In the genomic region with DNA sequence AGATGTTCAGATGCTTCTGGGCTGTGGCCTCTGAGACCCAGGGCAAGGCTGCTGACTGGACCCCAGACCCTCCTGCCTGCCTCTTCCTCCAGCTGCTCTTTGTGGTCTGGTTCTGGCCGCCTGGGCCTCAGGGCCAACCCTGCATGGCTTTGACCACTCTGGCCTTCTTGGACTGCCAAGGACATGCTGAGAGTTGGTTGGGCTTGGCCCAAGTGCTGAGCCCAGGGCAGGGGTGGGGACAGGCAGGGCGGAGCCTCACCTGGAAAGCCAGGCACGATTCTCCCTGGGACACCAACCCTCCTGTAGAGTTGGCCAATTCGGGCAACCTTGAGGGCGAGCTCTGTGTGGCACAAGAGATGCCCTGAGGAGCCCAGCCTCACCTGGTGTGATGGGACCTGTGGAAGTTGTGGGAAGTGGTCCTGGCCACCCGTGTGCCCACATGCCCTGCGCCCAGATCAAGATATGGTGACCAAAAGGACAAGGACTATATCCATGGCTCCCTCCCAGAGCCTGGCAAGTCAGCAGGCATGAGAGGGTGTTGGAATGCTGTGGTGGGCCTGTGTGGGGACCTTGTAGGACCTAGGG, we compare ENCODE assay signal across 15 cellular contexts. TPM values are rescaled to one million over a fixed set of nuclear protein-coding genes. Genes with fewer than 3 reads are reported as not detected.
DNase-seq lines count a peak whose midpoint lies in the region; ATAC-seq and TF ChIP-seq lines count a peak whose summit lies in the region.
"Had no signal": no experiment of that assay in that cellular context is flagged by ENCODE, and none has a peak within 500 bp of the region (broad histone marks: within the 10 kb centered on the region; RNA-seq: fewer than 3 reads in every experiment).

No MANE protein-coding gene starts in this region.

- DNase-seq in left ventricle myocardium inferior: no peak
- DNase-seq in gastrocnemius medialis: no peak
- DNase-seq in NCI-H524 (lab: John Stamatoyannopoulos, UW): no peak
- DNase-seq in KG1 (lab: John Stamatoyannopoulos, UW): no peak
- DNase-seq in activated T-cell treated with anti-CD3 and anti-CD28 coated beads for 4 hours: no peak
- DNase-seq: foreskin keratinocyte; naive thymus-derived CD8-positive, alpha-beta T cell; NCI-H2029 treated with DMSO at 0.1 percent for 48 hours; NCI-H526; PC-3 had no signal

- H3F3A ChIP-seq in OCI-LY1 (ENCODE audit: insufficient read depth, low read length): no peaks in the 10 kb centered on the region

- intact Hi-C loops in left ventricle myocardium inferior (cut with micrococcal nuclease): no loop called here
- intact Hi-C loops in gastrocnemius medialis (cut with DNase I; ENCODE audit: low total_unique reads): no loop called here

- no peaks in the 10 kb centered on the region for H3K27me3 ChIP-seq in BLaER1 treated with 17β-estradiol and CSF1 and Interleukin-3, amounts not matched to agents 10 nM and 100 nM
- no peaks in the 10 kb centered on the region for H3K27me3 ChIP-seq in OCI-LY1 (ENCODE audit: insufficient read depth, low read length)
- H3K27me3 ChIP-seq in left ventricle myocardium inferior (ENCODE audit: low read depth): no peaks in the 10 kb centered on the region
- H3K27me3 ChIP-seq in gastrocnemius medialis: no peaks in the 10 kb centered on the region
- H3K27me3 ChIP-seq: foreskin keratinocyte had no signal

- no peaks in the 10 kb centered on the region for H3K9me2 ChIP-seq in OCI-LY1 (ENCODE audit: low read depth, low read length)

- H4K20me1 ChIP-seq in BLaER1 treated with 17β-estradiol and CSF1 and Interleukin-3, amounts not matched to agents 10 nM and 100 nM: peaks cover 0 to 100% (median 13%) of the 10 kb centered on the region in 11 experiments; a peak in 13 of 22 replicates
- no peaks in the 10 kb centered on the region for H4K20me1 ChIP-seq in OCI-LY1 (ENCODE audit: insufficient read depth, low read length)

- no peak for ATAC-seq in gastrocnemius medialis
- ATAC-seq in GM18858 (IDR thresholded peaks at IDR 0.05; ENCODE audit: unreplicated experiment): no peak
- ATAC-seq: naive thymus-derived CD8-positive, alpha-beta T cell; PC-3; SK-N-SH treated with all-trans-retinoic acid at 6 μM for 48 hours had no signal

- H3K4me2 ChIP-seq in BLaER1 treated with 17β-estradiol and CSF1 and Interleukin-3, amounts not matched to agents 10 nM and 100 nM: peak overlapping the region; percentile 43 to 94 (median 88)
- peak overlapping the region; percentile 23; the same call in 1 of the 2 replicates for H3K4me2 ChIP-seq in OCI-LY1 (ENCODE audit: low read length)

- TF ChIP-seq CTCF in OCI-LY1 (IDR thresholded peaks at IDR 0.05; ENCODE audit: low read length) (no peak), left ventricle myocardium inferior (IDR thresholded peaks at IDR 0.05; ENCODE audit: borderline replicate concordance) (no peak), gastrocnemius medialis (IDR thresholded peaks at IDR 0.05 in 4 of 5, conservative IDR thresholded peaks at IDR 0.05 in 1 of 5) (no peak)

- peaks cover 21 to 59% (median 32%) of the 10 kb centered on the region in 11 experiments; a peak in 20 of 22 replicates for H3K36me3 ChIP-seq in BLaER1 treated with 17β-estradiol and CSF1 and Interleukin-3, amounts not matched to agents 10 nM and 100 nM
- H3K36me3 ChIP-seq in OCI-LY1 (ENCODE audit: insufficient read depth, low read length) (peaks cover 8% of the 10 kb centered on the region), left ventricle myocardium inferior (peaks cover 23% of the 10 kb centered on the region), gastrocnemius medialis (peaks cover 0 to 6% of the 10 kb centered on the region in 2 donors)
- H3K36me3 ChIP-seq: HAP-1 had no signal

- in situ Hi-C loops in gastrocnemius medialis (cut with MboI; ENCODE audit: low sequenced_read_pairs in 4 of 4): no loop called here

- H3K9me3 ChIP-seq in BLaER1 treated with 17β-estradiol and CSF1 and Interleukin-3, amounts not matched to agents 10 nM and 100 nM (replicated peaks in 1 of 11): peaks cover 0 to 43% (median 39%) of the 10 kb centered on the region in 11 experiments; a peak in 18 of 22 replicates
- H3K9me3 ChIP-seq in OCI-LY1 (ENCODE audit: low read length) (peaks cover 6% of the 10 kb centered on the region; the same call in 1 of the 2 replicates), left ventricle myocardium inferior (replicated peaks) (no peaks in the 10 kb centered on the region), gastrocnemius medialis (no peaks in the 10 kb centered on the region)
- H3K9me3 ChIP-seq: HAP-1 had no signal

- H3K4me1 ChIP-seq in BLaER1 treated with 17β-estradiol and CSF1 and Interleukin-3, amounts not matched to agents 10 nM and 100 nM: peaks cover 96 to 100% (median 98%) of the 10 kb centered on the region in 10 experiments
- H3K4me1 ChIP-seq in OCI-LY1 (ENCODE audit: insufficient read depth, low read length, severe bottlenecking) (peaks cover 30% of the 10 kb centered on the region), left ventricle myocardium inferior (peaks cover 89% of the 10 kb centered on the region), gastrocnemius medialis (peaks cover 26 to 29% of the 10 kb centered on the region in 2 donors)
- H3K4me1 ChIP-seq: foreskin keratinocyte, HAP-1 had no signal

- peak overlapping the region in 9 of 11 experiments; percentile 16 to 81 (median 69); a peak in 17 of 22 replicates for H3K9ac ChIP-seq in BLaER1 treated with 17β-estradiol and CSF1 and Interleukin-3, amounts not matched to agents 10 nM and 100 nM
- H3K9ac ChIP-seq in OCI-LY1 (ENCODE audit: low read length): no peak overlapping the region

- H3K4me3 ChIP-seq in BLaER1 treated with 17β-estradiol and CSF1 and Interleukin-3, amounts not matched to agents 10 nM and 100 nM: peak overlapping the region in 6 of 10 experiments; percentile 6 to 33 (median 26); a peak in 6 of 20 replicates
- H3K4me3 ChIP-seq in OCI-LY1 (ENCODE audit: low read depth, low read length, poor library complexity, severe bottlenecking) (no peak overlapping the region), left ventricle myocardium inferior (no peak overlapping the region), gastrocnemius medialis (no peak overlapping the region)
- H3K4me3 ChIP-seq: HAP-1 had no signal

- no peaks in the 10 kb centered on the region for H3K79me2 ChIP-seq in OCI-LY1 (ENCODE audit: insufficient read depth, low read length)

- no peak for TF ChIP-seq POLR2A in gastrocnemius medialis (IDR thresholded peaks at IDR 0.05)

- H3K27ac ChIP-seq in BLaER1 treated with 17β-estradiol and CSF1 and Interleukin-3, amounts not matched to agents 10 nM and 100 nM: peak overlapping the region in 9 of 11 experiments; percentile 40 to 95 (median 86); a peak in 18 of 22 replicates
- H3K27ac ChIP-seq in OCI-LY1 (ENCODE audit: low read depth, low read length, poor library complexity, severe bottlenecking): peak overlapping the region; percentile 18
- peak overlapping the region; percentile 85 for H3K27ac ChIP-seq in left ventricle myocardium inferior (replicated peaks)
- H3K27ac ChIP-seq in gastrocnemius medialis: peak overlapping the region; percentile 43 to 75 (median 67)
- H3K27ac ChIP-seq: foreskin keratinocyte had no signal

- H2AFZ ChIP-seq in OCI-LY1 (ENCODE audit: low read length): no peak overlapping the region

RNA-seq across cellular contexts. Expression of a gene that starts 11.6 kb away (rescaled TPM):
- 71.7 TPM for total RNA-seq in left ventricle myocardium inferior
- 100 to 1,000 TPM in 1 of 4 donors, 10 to 100 TPM in 3; 43.0 to 115 (median 52.5) TPM for total RNA-seq in gastrocnemius medialis

RNA-seq across cellular contexts. Expression of a gene that starts 15.9 kb away (rescaled TPM):
- total RNA-seq in left ventricle myocardium inferior: 25.4 TPM
- total RNA-seq in gastrocnemius medialis: 10 to 100 TPM in 3 of 4 donors, 1 to 10 TPM in 1; 6.9 to 19.6 (median 18.0) TPM

RNA-seq across cellular contexts. Expression of a gene that starts 47.5 kb away (rescaled TPM):
- total RNA-seq in left ventricle myocardium inferior (16.8 TPM), gastrocnemius medialis (10 to 100 TPM in 2 of 4 donors, 1 to 10 TPM in 2; 5.2 to 16.5 (median 11.2) TPM)

Comparison
In these comparisons a context has a peak if more than half of its experiments do, and no peak if none do; other contexts are left out.
1. H3K27ac ChIP-seq: peak in every context shown above with its lines; median percentile 86 in BLaER1 treated with 17β-estradiol and CSF1 and Interleukin-3, amounts not matched to agents 10 nM and 100 nM; 85 in left ventricle myocardium inferior; 67 in gastrocnemius medialis; 18 in OCI-LY1.
2. H3K4me3 ChIP-seq: peak in BLaER1 treated with 17β-estradiol and CSF1 and Interleukin-3, amounts not matched to agents 10 nM and 100 nM (6 of 10); none in OCI-LY1 (single experiment), left ventricle myocardium inferior (single experiment) and gastrocnemius medialis (0 of 4).